30 cellular contexts compared by ENCODE assay signal in the genomic region with DNA sequence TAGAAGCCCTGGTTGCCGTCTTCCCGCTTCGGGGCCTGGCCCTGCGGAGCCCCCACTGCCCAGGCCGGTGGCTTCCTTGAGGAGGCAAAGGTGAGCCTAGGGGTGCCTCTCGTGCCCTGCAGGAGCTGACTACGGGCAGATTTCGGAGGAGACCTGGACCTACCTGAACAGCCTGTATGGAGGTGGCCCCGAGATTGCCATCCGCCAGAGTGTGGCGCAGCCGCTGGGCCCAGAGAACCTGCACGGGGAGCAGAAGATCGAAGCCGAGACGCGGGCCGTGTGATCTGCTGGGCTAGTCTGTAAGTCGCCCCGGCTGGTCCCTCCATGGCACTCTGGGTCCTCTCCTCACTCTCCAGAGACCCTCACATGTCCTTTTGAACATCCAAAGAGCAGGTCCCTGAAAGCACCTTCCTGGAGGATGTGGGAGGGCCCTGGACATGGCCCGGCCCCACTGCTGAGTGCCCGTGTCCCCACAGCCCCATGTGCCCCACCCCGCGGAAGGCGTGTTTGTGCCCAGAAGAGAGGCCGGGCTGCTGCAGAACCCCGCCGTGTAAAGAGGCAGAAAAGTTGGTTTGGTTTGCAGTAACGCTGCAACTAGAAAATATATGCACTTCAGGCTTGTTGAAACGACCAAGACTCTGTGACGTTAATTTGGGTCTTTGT. TPM values are rescaled to one million over a fixed set of nuclear protein-coding genes. Genes with fewer than 3 reads are reported as not detected.
A peak's percentile ranks its signal among the peaks of the same experiment; 100 is the strongest.
DNase-seq lines count a peak whose midpoint lies in the region; ATAC-seq and TF ChIP-seq lines count a peak whose summit lies in the region.
"Had no signal": no experiment of that assay in that cellular context is flagged by ENCODE, and none has a peak within 500 bp of the region (broad histone marks: within the 10 kb centered on the region; RNA-seq: fewer than 3 reads in every experiment).

No MANE protein-coding gene starts in this region.

- intact Hi-C loops in activated CD8-positive, alpha-beta T cell treated with anti-CD3 and anti-CD28 coated beads for 36 hours (cut with micrococcal nuclease), result loop anchor here (5.0 kb wide), 1 partner anchor 48 kb away; no protein-coding TSS in a partner anchor

- peaks cover 18% of the 10 kb centered on the region for H3K4me1 ChIP-seq in CD4-positive, CD25-positive, alpha-beta regulatory T cell (ENCODE audit: control insufficient read depth, insufficient read depth, low read length, poor library complexity, severe bottlenecking)
- peaks cover 15% of the 10 kb centered on the region for H3K4me1 ChIP-seq in GM23338 (ENCODE audit: insufficient read depth)
- peaks cover 13% of the 10 kb centered on the region for H3K4me1 ChIP-seq in osteoblast (ENCODE audit: insufficient read depth, low read length)
- H3K4me1 ChIP-seq: foreskin keratinocyte had no signal

- no peaks in the 10 kb centered on the region for H3K9me3 ChIP-seq in CD4-positive, CD25-positive, alpha-beta regulatory T cell (ENCODE audit: control insufficient read depth in 2 of 2, low read length in 2 of 2)
- H3K9me3 ChIP-seq in osteoblast (ENCODE audit: low read depth, low read length), result no peaks in the 10 kb centered on the region
- H3K9me3 ChIP-seq: BLaER1, prostate gland, transverse colon had no signal

- H3K36me3 Mint-ChIP-seq in CD4-positive, CD25-positive, alpha-beta regulatory T cell, result peaks cover 5% of the 10 kb centered on the region
- H3K36me3 Mint-ChIP-seq in GM23338 (ENCODE audit: low read depth), result no peaks in the 10 kb centered on the region
- peaks cover 24% of the 10 kb centered on the region for H3K36me3 Mint-ChIP-seq in activated CD8-positive, alpha-beta T cell treated with anti-CD3 and anti-CD28 coated beads for 36 hours (ENCODE audit: low read depth)

- TF ChIP-seq CTCF in GM23338 (conservative IDR thresholded peaks at IDR 0.05; ENCODE audit: low read depth in 2 of 2) (no peak), osteoblast (IDR thresholded peaks at IDR 0.05; ENCODE audit: extremely low read depth, low read depth, low read length) (no peak)
- TF ChIP-seq CTCF in activated CD8-positive, alpha-beta T cell treated with anti-CD3 and anti-CD28 coated beads for 36 hours (IDR thresholded peaks at IDR 0.05), result no peak

- POLR2A ChIA-PET in activated CD8-positive, alpha-beta T cell treated with anti-CD3 and anti-CD28 coated beads for 36 hours (lab: Charles Lee), result interaction anchor here (1.5 to 4.4 kb wide), 2 partner anchors 11 to 37 kb away, joined by 4 to 31 read pairs; no protein-coding TSS in a partner anchor

- CTCF ChIA-PET in activated CD8-positive, alpha-beta T cell treated with anti-CD3 and anti-CD28 coated beads for 36 hours (lab: Charles Lee), result no interaction called here

- peaks cover 5% of the 10 kb centered on the region for H3F3A ChIP-seq in GM23338 (replicated peaks; ENCODE audit: low read depth)

- no peaks in the 10 kb centered on the region for H3K9me3 Mint-ChIP-seq in CD4-positive, CD25-positive, alpha-beta regulatory T cell
- no peaks in the 10 kb centered on the region for H3K9me3 Mint-ChIP-seq in GM23338
- no peaks in the 10 kb centered on the region for H3K9me3 Mint-ChIP-seq in activated CD8-positive, alpha-beta T cell treated with anti-CD3 and anti-CD28 coated beads for 36 hours
- H3K9me3 Mint-ChIP-seq: activated B cell treated with CpG ODN at 0.5 μM for 24 hours; central memory CD8-positive, alpha-beta T cell; dendritic cell treated with granulocyte-macrophage colony-stimulating factor and Interleukin-4, amounts not matched to agents 40 ng/mL and 50 ng/mL, for 4 days; endodermal cell; HFFc6; memory B cell had no signal

- no peaks in the 10 kb centered on the region for H3K79me2 ChIP-seq in GM23338 (replicated peaks; ENCODE audit: insufficient read depth)
- no peaks in the 10 kb centered on the region for H3K79me2 ChIP-seq in osteoblast (ENCODE audit: insufficient read depth, low read length)

- no peak overlapping the region for H3K4me3 ChIP-seq in CD4-positive, CD25-positive, alpha-beta regulatory T cell (ENCODE audit: low read depth, low read length)
- H3K4me3 ChIP-seq in GM23338, result no peak overlapping the region
- no peak overlapping the region for H3K4me3 ChIP-seq in osteoblast (ENCODE audit: insufficient read depth, low read length)
- H3K4me3 ChIP-seq: BLaER1, prostate gland, transverse colon had no signal

- H3K27ac ChIP-seq in CD4-positive, CD25-positive, alpha-beta regulatory T cell (ENCODE audit: insufficient read depth, low read length, poor library complexity, severe bottlenecking), result no peak overlapping the region
- 0 out of 2 replicates have a peak overlapping the region, but pooled peaks have one; percentile 26 for H3K27ac ChIP-seq in GM23338 (ENCODE audit: low read depth)
- H3K27ac ChIP-seq in osteoblast (ENCODE audit: low read depth, low read length), result no peak overlapping the region
- no peak overlapping the region for H3K27ac ChIP-seq in substantia nigra (ENCODE audit: low read depth, low read length, poor library complexity, severe bottlenecking)
- H3K27ac ChIP-seq: BLaER1, foreskin keratinocyte, HL-60 had no signal

- peak overlapping the region in 1 of 4 donors; percentile 52 for H3K4me3 Mint-ChIP-seq in CD4-positive, CD25-positive, alpha-beta regulatory T cell
- no peak overlapping the region for H3K4me3 Mint-ChIP-seq in GM23338
- H3K4me3 Mint-ChIP-seq in activated CD8-positive, alpha-beta T cell treated with anti-CD3 and anti-CD28 coated beads for 36 hours, result no peak overlapping the region
- H3K4me3 Mint-ChIP-seq: activated B cell treated with CpG ODN at 0.5 μM for 24 hours; central memory CD8-positive, alpha-beta T cell; dendritic cell treated with granulocyte-macrophage colony-stimulating factor and Interleukin-4, amounts not matched to agents 40 ng/mL and 50 ng/mL, for 4 days; endodermal cell; HFFc6; memory B cell had no signal

- H3K27me3 Mint-ChIP-seq in CD4-positive, CD25-positive, alpha-beta regulatory T cell, result peaks cover 4% of the 10 kb centered on the region
- H3K27me3 Mint-ChIP-seq in GM23338 (ENCODE audit: insufficient read depth, low read depth, poor library complexity), result peaks cover 15% of the 10 kb centered on the region
- no peaks in the 10 kb centered on the region for H3K27me3 Mint-ChIP-seq in activated CD8-positive, alpha-beta T cell treated with anti-CD3 and anti-CD28 coated beads for 36 hours
- H3K27me3 Mint-ChIP-seq: activated B cell treated with CpG ODN at 0.5 μM for 24 hours; central memory CD8-positive, alpha-beta T cell; dendritic cell treated with granulocyte-macrophage colony-stimulating factor and Interleukin-4, amounts not matched to agents 40 ng/mL and 50 ng/mL, for 4 days; memory B cell had no signal

- no peak for ATAC-seq in CD4-positive, CD25-positive, alpha-beta regulatory T cell (ENCODE audit: low read depth in 2 of 2)
- no peak for ATAC-seq in GM23338
- ATAC-seq in activated CD8-positive, alpha-beta T cell treated with anti-CD3 and anti-CD28 coated beads for 36 hours, result no peak
- ATAC-seq: esophagus mucosa, foreskin keratinocyte, left colon had no signal

- H3K27me3 ChIP-seq in CD4-positive, CD25-positive, alpha-beta regulatory T cell (ENCODE audit: control insufficient read depth, insufficient read depth, low read length), result no peaks in the 10 kb centered on the region
- no peaks in the 10 kb centered on the region for H3K27me3 ChIP-seq in GM23338 (ENCODE audit: insufficient read depth)
- H3K27me3 ChIP-seq in osteoblast (ENCODE audit: insufficient read depth, low read length), result no peaks in the 10 kb centered on the region
- H3K27me3 ChIP-seq: BLaER1, foreskin keratinocyte, transverse colon had no signal

- no peaks in the 10 kb centered on the region for H3K9me2 ChIP-seq in GM23338 (ENCODE audit: insufficient read depth)

- peaks cover 7 to 24% (median 11%) of the 10 kb centered on the region in 4 donors for H3K4me1 Mint-ChIP-seq in CD4-positive, CD25-positive, alpha-beta regulatory T cell
- H3K4me1 Mint-ChIP-seq in GM23338, result peaks cover 25% of the 10 kb centered on the region
- peaks cover 16% of the 10 kb centered on the region for H3K4me1 Mint-ChIP-seq in activated CD8-positive, alpha-beta T cell treated with anti-CD3 and anti-CD28 coated beads for 36 hours (ENCODE audit: low read depth)

- H2AFZ ChIP-seq in GM23338 (no peak overlapping the region), osteoblast (ENCODE audit: low read length) (no peak overlapping the region)

- peak overlapping the region in 2 of 3 donors; percentile 25 to 87 for H3K27ac Mint-ChIP-seq in CD4-positive, CD25-positive, alpha-beta regulatory T cell
- H3K27ac Mint-ChIP-seq in GM23338, result 0 out of 2 replicates have a peak overlapping the region, but pooled peaks have one; percentile 77
- H3K27ac Mint-ChIP-seq in activated CD8-positive, alpha-beta T cell treated with anti-CD3 and anti-CD28 coated beads for 36 hours, result peak overlapping the region; percentile 30
- H3K27ac Mint-ChIP-seq: activated B cell treated with CpG ODN at 0.5 μM for 24 hours; dendritic cell treated with granulocyte-macrophage colony-stimulating factor and Interleukin-4, amounts not matched to agents 40 ng/mL and 50 ng/mL, for 4 days; endodermal cell; HFFc6; memory B cell had no signal

- H4K20me1 ChIP-seq in GM23338 (replicated peaks; ENCODE audit: insufficient read depth) (no peaks in the 10 kb centered on the region), osteoblast (ENCODE audit: insufficient read depth, low read length) (peaks cover 3% of the 10 kb centered on the region)
- H4K20me1 ChIP-seq: BLaER1 had no signal

- DNase-seq in CD4-positive, CD25-positive, alpha-beta regulatory T cell, result no peak
- DNase-seq in GM23338 (ENCODE audit: low spot score), result no peak
- no peak for DNase-seq in activated CD8-positive, alpha-beta T cell treated with anti-CD3 and anti-CD28 coated beads for 36 hours
- peak; percentile 73 for DNase-seq in osteoblast (ENCODE audit: insufficient read length, low spot score, missing footprints)
- DNase-seq in substantia nigra (lab: John Stamatoyannopoulos, UW), result no peak
- no peak for DNase-seq in stimulated activated naive CD4-positive, alpha-beta T cell (lab: John Stamatoyannopoulos, UW)
- no peak for DNase-seq in H4 (ENCODE audit: low spot score)
- DNase-seq: activated B cell treated with CpG ODN at 0.5 μM for 24 hours; activated CD4-positive, alpha-beta T cell treated with anti-CD3 and anti-CD28 coated beads, Interleukin-2, amount 50 U/mL, for 1 hour; activated CD8-positive, alpha-beta memory T cell treated with anti-CD3 and anti-CD28 coated beads, Interleukin-2, amount 50 U/mL, for 4 hours; activated effector memory CD4-positive, alpha-beta T cell treated with Interleukin-2 at 50 U/mL for 16 hours; Calu3; endodermal cell; foreskin keratinocyte; HFFc6; Kasumi-1; left colon; NCI-H146; NCI-H446 treated with DMSO at 0.1 percent for 48 hours; NCI-H82; OCI-M1; Right ventricle myocardium superior; transverse colon had no signal

- H3K36me3 ChIP-seq in CD4-positive, CD25-positive, alpha-beta regulatory T cell (ENCODE audit: control insufficient read depth, insufficient read depth, low read length), result peaks cover 25% of the 10 kb centered on the region
- H3K36me3 ChIP-seq in GM23338 (ENCODE audit: insufficient read depth) (no peaks in the 10 kb centered on the region), osteoblast (ENCODE audit: insufficient read depth, low read length) (peaks cover 27% of the 10 kb centered on the region)

- no peak overlapping the region for H3K4me2 ChIP-seq in GM23338
- no peak overlapping the region for H3K4me2 ChIP-seq in osteoblast (ENCODE audit: insufficient read depth, low read length)
- H3K4me2 ChIP-seq: BLaER1 had no signal

RNA-seq across cellular contexts. Expression of gene USP20, which starts 44.9 kb away (rescaled TPM):
- 116 TPM for total RNA-seq in CD4-positive, CD25-positive, alpha-beta regulatory T cell
- 10 to 100 TPM; 37.1 to 54.7 (median 46.9) TPM for polyA plus RNA-seq in CD4-positive, CD25-positive, alpha-beta regulatory T cell
- total RNA-seq in GM23338 (2014; rRNA removed; shearing (Covaris generic)), result 12.0 and 13.0 TPM in 2 replicates
- 9.9 and 10.4 TPM in 2 replicates for polyA plus RNA-seq in GM23338 (2016; fragmentation: Nextera tagmentation; extraction: Ambion mirVana)
- total RNA-seq in activated CD8-positive, alpha-beta T cell treated with anti-CD3 and anti-CD28 coated beads for 36 hours, result 10 to 100 TPM; 55.3 to 55.9 TPM
- total RNA-seq in osteoblast, result 9.1 and 10.5 TPM in 2 replicates
- 2.6 and 2.8 TPM in 2 replicates for total RNA-seq in H4 (2014; rRNA removed; shearing (Covaris generic))

RNA-seq across cellular contexts. Expression of gene C9orf78, which starts 45.0 kb away (rescaled TPM):
- total RNA-seq in CD4-positive, CD25-positive, alpha-beta regulatory T cell, result 91.6 TPM
- 100 to 1,000 TPM; 155 to 196 (median 170) TPM for polyA plus RNA-seq in CD4-positive, CD25-positive, alpha-beta regulatory T cell
- 34.4 and 46.1 TPM in 2 replicates for total RNA-seq in GM23338 (2014; rRNA removed; shearing (Covaris generic))
- polyA plus RNA-seq in GM23338 (2016; fragmentation: Nextera tagmentation; extraction: Ambion mirVana), result 72.8 and 84.6 TPM in 2 replicates
- total RNA-seq in activated CD8-positive, alpha-beta T cell treated with anti-CD3 and anti-CD28 coated beads for 36 hours, result 10 to 100 TPM; 44.5 to 51.7 TPM
- total RNA-seq in osteoblast, result 30.8 and 41.0 TPM in 2 replicates
- 52.7 and 58.8 TPM in 2 replicates for total RNA-seq in H4 (2014; rRNA removed; shearing (Covaris generic))

RNA-seq across cellular contexts. Expression of gene TOR1A, which starts 56.2 kb away (rescaled TPM):
- total RNA-seq in CD4-positive, CD25-positive, alpha-beta regulatory T cell, result 19.3 TPM
- polyA plus RNA-seq in CD4-positive, CD25-positive, alpha-beta regulatory T cell, result 10 to 100 TPM; 63.6 to 72.7 (median 69.6) TPM
- total RNA-seq in GM23338 (2014; rRNA removed; shearing (Covaris generic)), result 33.9 and 45.7 TPM in 2 replicates
- 23.6 and 24.2 TPM in 2 replicates for polyA plus RNA-seq in GM23338 (2016; fragmentation: Nextera tagmentation; extraction: Ambion mirVana)
- total RNA-seq in activated CD8-positive, alpha-beta T cell treated with anti-CD3 and anti-CD28 coated beads for 36 hours, result 10 to 100 TPM; 31.9 to 32.4 TPM
- total RNA-seq in osteoblast, result 52.1 and 52.5 TPM in 2 replicates
- total RNA-seq in H4 (2014; rRNA removed; shearing (Covaris generic)), result 37.1 and 73.7 TPM in 2 replicates
